Comparison of ENCODE assay signal across 8 cellular contexts in genomic region chr11:124724854-124725718, GRCh38. TPM values are rescaled to one million over a fixed set of nuclear protein-coding genes. Genes with fewer than 3 reads are reported as not detected.
DNase-seq lines count a peak whose midpoint lies in the region; ATAC-seq and TF ChIP-seq lines count a peak whose summit lies in the region.

No MANE protein-coding gene starts in this region.

- peaks cover 11% of the 10 kb centered on the region for H3K4me1 ChIP-seq in mucosa of descending colon (ENCODE audit: low read depth)

- intact Hi-C loops in mucosa of descending colon (cut with DNase I, micrococcal nuclease): no loop called here

- ATAC-seq in GM18511 (IDR thresholded peaks at IDR 0.05; ENCODE audit: unreplicated experiment) (peak; percentile 95), HG02610 (IDR thresholded peaks at IDR 0.05; ENCODE audit: unreplicated experiment) (peak; percentile 65), mucosa of descending colon (peak; percentile 96)

- H3K36me3 ChIP-seq in mucosa of descending colon (ENCODE audit: low read depth): no peaks in the 10 kb centered on the region

- TF ChIP-seq CTCF in mucosa of descending colon (IDR thresholded peaks at IDR 0.05) (no peak), GM10266 (IDR thresholded peaks at IDR 0.05; ENCODE audit: control insufficient read depth, insufficient read depth, low read depth, missing control alignments) (no peak)

- peak; percentile 43 for DNase-seq in NCI-H69 (lab: John Stamatoyannopoulos, UW)
- peak in 2 of 3 donors; percentile 54 to 61 for DNase-seq in mucosa of descending colon
- no peak for DNase-seq in superior temporal gyrus (ENCODE audit: extremely low spot score)
- DNase-seq in GM10266 (ENCODE audit: extremely low spot score): no peak
- DNase-seq in RPMI8226: no peak
- DNase-seq in NCI-H1092 (lab: John Stamatoyannopoulos, UW): no peak

- H3K9me3 ChIP-seq in mucosa of descending colon: no peaks in the 10 kb centered on the region

- no peak overlapping the region for H3K4me3 ChIP-seq in mucosa of descending colon

RNA-seq across cellular contexts. Expression of gene NRGN, which starts 14.7 kb away (rescaled TPM):
- total RNA-seq in mucosa of descending colon: 1 to 10 TPM; 1.7 to 5.3 (median 2.0) TPM

RNA-seq across cellular contexts. Expression of gene VSIG2, which starts 27.0 kb away (rescaled TPM):
- 100 to 1,000 TPM in 2 of 3 donors, 10 to 100 TPM in 1; 78.6 to 268 (median 126) TPM for total RNA-seq in mucosa of descending colon

RNA-seq across cellular contexts. Expression of gene ESAM, which starts 37.0 kb away (rescaled TPM):
- 10 to 100 TPM in 1 of 3 donors, 1 to 10 TPM in 2; 7.7 to 11.5 (median 8.4) TPM for total RNA-seq in mucosa of descending colon

RNA-seq across cellular contexts. Expression of gene SPA17, which starts 51.4 kb away (rescaled TPM):
- 1 to 10 TPM; 4.6 to 6.9 (median 5.8) TPM for total RNA-seq in mucosa of descending colon

RNA-seq across cellular contexts. Expression of gene SIAE, which starts 51.5 kb away (rescaled TPM):
- total RNA-seq in mucosa of descending colon: 100 to 1,000 TPM in 2 of 3 donors, 10 to 100 TPM in 1; 81.7 to 232 (median 147) TPM

Comparison
In these comparisons a context has a peak if more than half of its experiments do, and no peak if none do; other contexts are left out.
1. DNase-seq: peak in NCI-H69 (single experiment) and mucosa of descending colon (2 of 3); none in superior temporal gyrus (single experiment), GM10266 (single experiment), RPMI8226 (single experiment) and NCI-H1092 (single experiment).
2. Peak in every context shown above with its lines, with median percentiles within 50 percentile points of each other: ATAC-seq.